Comparison of ENCODE assay signal across 34 cellular contexts in genomic region chr15:91077029-91077428, GRCh38. TPM values are rescaled to one million over a fixed set of nuclear protein-coding genes. Genes with fewer than 3 reads are reported as not detected.
"Had no signal": no experiment of that assay in that cellular context is flagged by ENCODE, and none has a peak within 500 bp of the region (broad histone marks: within the 10 kb centered on the region; RNA-seq: fewer than 3 reads in every experiment).

No MANE protein-coding gene starts in this region.

- H3K4me1 ChIP-seq: adrenal gland, body of pancreas, colonic mucosa, esophagus squamous epithelium, gastroesophageal sphincter, heart right ventricle had no signal

- H3K9me3 ChIP-seq: body of pancreas, colonic mucosa, esophagus squamous epithelium had no signal

- H3K27ac ChIP-seq: adrenal gland, body of pancreas, cardiac muscle cell, colonic mucosa, esophagus squamous epithelium, gastroesophageal sphincter, heart right ventricle, WERI-Rb-1 had no signal

- H3K27me3 ChIP-seq: body of pancreas, cardiac muscle cell, colonic mucosa, gastroesophageal sphincter had no signal

- FAIRE-seq: endometrium, endothelial cell of umbilical vein had no signal

- H3K36me3 ChIP-seq: adrenal gland, cardiac muscle cell, colonic mucosa, esophagus squamous epithelium, gastroesophageal sphincter, heart right ventricle, WERI-Rb-1 had no signal

- H3K4me3 ChIP-seq: adrenal gland, body of pancreas, cardiac muscle cell, colonic mucosa, esophagus squamous epithelium, gastroesophageal sphincter, heart right ventricle had no signal

- DNase-seq: activated B cell treated with CpG ODN at 0.5 μM for 24 hours; activated CD4-positive, alpha-beta T cell treated with anti-CD3 and anti-CD28 coated beads for 48 hours; activated CD4-positive, alpha-beta T cell treated with anti-CD3 and anti-CD28 coated beads, Interleukin-2, amount 50 U/mL, for 1 hour; activated CD4-positive, alpha-beta T cell treated with anti-CD3 and anti-CD28 coated beads, Interleukin-2, amount 50 U/mL, for 48 hours; activated CD8-positive, alpha-beta memory T cell treated with anti-CD3 and anti-CD28 coated beads for 24 hours; activated CD8-positive, alpha-beta T cell treated with anti-CD3 and anti-CD28 coated beads for 36 hours; activated effector memory CD4-positive, alpha-beta T cell treated with anti-CD3 and anti-CD28 coated beads, Interleukin-2, amount 50 U/mL, for 16 hours; activated naive CD4-positive, alpha-beta T cell treated with anti-CD3 and anti-CD28 coated beads for 36 hours; activated naive CD8-positive, alpha-beta T cell treated with anti-CD3 and anti-CD28 coated beads for 36 hours; activated naive CD8-positive, alpha-beta T cell treated with anti-CD3 and anti-CD28 coated beads, Interleukin-2, amount 50 U/mL, for 24 hours; activated T-cell treated with anti-CD3 and anti-CD28 coated beads, Interleukin-2, amount 50 U/mL, for 48 hours; adrenal gland; amygdala; aorta; body of pancreas; central memory CD4-positive, alpha-beta T cell; cerebellar nuclear complex; colonic mucosa; effector CD8-positive, alpha-beta T cell; erythroblast; esophagus squamous epithelium; foreskin melanocyte; heart right ventricle; T-helper 1 cell; T-helper 17 cell; T1000; WERI-Rb-1 had no signal

- ATAC-seq: activated CD4-positive, CD25-positive, alpha-beta regulatory T cell treated with anti-CD3 and anti-CD28 coated beads, Interleukin-2, amount 50 U/mL, for 24 hours; activated CD8-positive, alpha-beta T cell treated with anti-CD3 and anti-CD28 coated beads for 36 hours; activated naive CD8-positive, alpha-beta T cell treated with anti-CD3 and anti-CD28 coated beads, Interleukin-2, amount 50 U/mL, for 24 hours; body of pancreas; gastroesophageal sphincter; heart right ventricle; T-helper 17 cell had no signal

RNA-seq across cellular contexts. Expression of gene SV2B, which starts 23.0 kb away (rescaled TPM):
- total RNA-seq: activated B cell treated with CpG ODN at 0.5 μM for 24 hours; activated CD8-positive, alpha-beta T cell treated with anti-CD3 and anti-CD28 coated beads for 36 hours; endothelial cell of umbilical vein; fibroblast of villous mesenchyme had no signal
- polyA plus RNA-seq: aorta, endothelial cell of umbilical vein, fibroblast of lung had no signal
